Comparison of ENCODE assay signal across 1 cellular context in the genomic region with DNA sequence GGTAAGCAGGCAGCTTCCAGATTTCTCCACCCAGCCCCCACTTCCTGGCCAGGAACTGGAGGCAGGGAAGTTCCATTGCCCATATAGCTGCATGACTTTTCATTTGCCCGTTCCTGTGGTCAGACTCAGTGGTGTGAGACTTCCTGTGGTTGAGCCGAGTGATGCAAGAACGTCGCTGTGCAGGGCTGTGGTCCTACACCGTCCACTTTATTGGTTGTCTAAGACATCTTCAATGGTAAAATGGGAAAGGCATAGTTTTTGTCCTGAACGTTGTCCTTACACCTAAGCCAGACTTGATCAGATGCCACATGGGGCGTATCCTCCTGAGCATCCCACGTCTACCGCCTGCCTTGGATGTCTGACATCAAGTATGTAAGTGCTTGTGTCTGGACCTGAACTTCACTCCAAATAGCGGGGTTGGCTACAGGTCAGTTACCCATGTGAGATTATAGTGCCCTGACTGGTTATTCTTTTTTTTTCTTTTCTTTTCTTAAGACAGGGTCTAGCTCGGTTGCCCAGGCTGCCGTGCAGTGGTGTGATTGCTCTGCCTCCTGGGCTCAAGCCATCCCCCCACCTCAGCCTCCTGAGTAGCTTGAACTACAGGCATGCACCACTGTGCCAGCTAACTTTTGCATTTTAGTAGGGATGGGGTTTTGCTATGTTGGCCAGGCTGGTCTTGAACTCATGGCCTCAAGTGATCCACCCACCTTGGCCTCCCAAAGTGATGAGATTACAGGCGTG.
A peak's percentile ranks its signal among the peaks of the same experiment; 100 is the strongest.
TF ChIP-seq lines count a peak whose summit lies in the region.

No MANE protein-coding gene starts in this region.

TF ChIP-seq in K562, 482 proteins besides CTCF, POLR2A, EP300 and RAD21 (continued from another document):
- TF ChIP-seq, protein P1, sequence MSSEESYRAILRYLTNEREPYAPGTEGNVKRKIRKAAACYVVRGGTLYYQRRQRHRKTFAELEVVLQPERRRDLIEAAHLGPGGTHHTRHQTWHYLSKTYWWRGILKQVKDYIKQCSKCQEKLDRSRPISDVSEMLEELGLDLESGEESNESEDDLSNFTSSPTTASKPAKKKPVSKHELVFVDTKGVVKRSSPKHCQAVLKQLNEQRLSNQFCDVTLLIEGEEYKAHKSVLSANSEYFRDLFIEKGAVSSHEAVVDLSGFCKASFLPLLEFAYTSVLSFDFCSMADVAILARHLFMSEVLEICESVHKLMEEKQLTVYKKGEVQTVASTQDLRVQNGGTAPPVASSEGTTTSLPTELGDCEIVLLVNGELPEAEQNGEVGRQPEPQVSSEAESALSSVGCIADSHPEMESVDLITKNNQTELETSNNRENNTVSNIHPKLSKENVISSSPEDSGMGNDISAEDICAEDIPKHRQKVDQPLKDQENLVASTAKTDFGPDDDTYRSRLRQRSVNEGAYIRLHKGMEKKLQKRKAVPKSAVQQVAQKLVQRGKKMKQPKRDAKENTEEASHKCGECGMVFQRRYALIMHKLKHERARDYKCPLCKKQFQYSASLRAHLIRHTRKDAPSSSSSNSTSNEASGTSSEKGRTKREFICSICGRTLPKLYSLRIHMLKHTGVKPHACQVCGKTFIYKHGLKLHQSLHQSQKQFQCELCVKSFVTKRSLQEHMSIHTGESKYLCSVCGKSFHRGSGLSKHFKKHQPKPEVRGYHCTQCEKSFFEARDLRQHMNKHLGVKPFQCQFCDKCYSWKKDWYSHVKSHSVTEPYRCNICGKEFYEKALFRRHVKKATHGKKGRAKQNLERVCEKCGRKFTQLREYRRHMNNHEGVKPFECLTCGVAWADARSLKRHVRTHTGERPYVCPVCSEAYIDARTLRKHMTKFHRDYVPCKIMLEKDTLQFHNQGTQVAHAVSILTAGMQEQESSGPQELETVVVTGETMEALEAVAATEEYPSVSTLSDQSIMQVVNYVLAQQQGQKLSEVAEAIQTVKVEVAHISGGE (CRISPR knock-in tag; IDR thresholded peaks at IDR 0.05) = no peak
- TF ChIP-seq GTF2F1 (IDR thresholded peaks at IDR 0.05; ENCODE audit: low read depth, low read length) (no peak), ZEB2 (IDR thresholded peaks at IDR 0.05) (no peak), TCF7 (IDR thresholded peaks at IDR 0.05; ENCODE audit: borderline replicate concordance) (no peak), CBX2 (IDR thresholded peaks at IDR 0.05; ENCODE audit: insufficient read depth, low read length, poor library complexity, severe bottlenecking) (no peak), RFX1 (IDR thresholded peaks at IDR 0.05) (no peak), SRF (CRISPR knock-in tag; IDR thresholded peaks at IDR 0.05) (no peak), MED1 (CRISPR knock-in tag; IDR thresholded peaks at IDR 0.05; ENCODE audit: borderline replicate concordance) (no peak), TBP (optimal IDR thresholded peaks at IDR 0.05; ENCODE audit: low read depth, low read length) (no peak), CEBPB (tag; IDR thresholded peaks at IDR 0.05) (no peak), RBM22 (IDR thresholded peaks at IDR 0.05; ENCODE audit: low read depth, low read length, poor library complexity, severe bottlenecking) (no peak), RB1 (IDR thresholded peaks at IDR 0.05; ENCODE audit: low read depth) (no peak), BRD4 (IDR thresholded peaks at IDR 0.05) (no peak), GABPA (tag; conservative IDR thresholded peaks at IDR 0.05; ENCODE audit: low read depth) (peak; percentile 76), ZNF561 (CRISPR knock-in tag; conservative IDR thresholded peaks at IDR 0.05) (no peak), HNRNPK (IDR thresholded peaks at IDR 0.05; ENCODE audit: low read depth, low read length, poor library complexity, severe bottlenecking) (no peak), LARP7 (IDR thresholded peaks at IDR 0.05) (no peak), CEBPG (CRISPR knock-in tag; IDR thresholded peaks at IDR 0.05) (no peak), CEBPG (tag; conservative IDR thresholded peaks at IDR 0.05 in 1 of 2, IDR thresholded peaks at IDR 0.05 in 1 of 2) (peak; percentile 82 to 84), SMAD1 (IDR thresholded peaks at IDR 0.05; ENCODE audit: low read depth, low read length, partially characterized antibody) (no peak), ZSCAN32 (CRISPR knock-in tag; IDR thresholded peaks at IDR 0.05) (no peak), XRCC5 (IDR thresholded peaks at IDR 0.05; ENCODE audit: low read depth, low read length) (no peak), ZNF316 (IDR thresholded peaks at IDR 0.05) (no peak), TEAD1 (CRISPR knock-in tag; IDR thresholded peaks at IDR 0.05) (no peak), ZNF57 (CRISPR knock-in tag; IDR thresholded peaks at IDR 0.05) (no peak), CAMTA2 (CRISPR knock-in tag; conservative IDR thresholded peaks at IDR 0.05) (no peak)
- TF ChIP-seq, protein P2, sequence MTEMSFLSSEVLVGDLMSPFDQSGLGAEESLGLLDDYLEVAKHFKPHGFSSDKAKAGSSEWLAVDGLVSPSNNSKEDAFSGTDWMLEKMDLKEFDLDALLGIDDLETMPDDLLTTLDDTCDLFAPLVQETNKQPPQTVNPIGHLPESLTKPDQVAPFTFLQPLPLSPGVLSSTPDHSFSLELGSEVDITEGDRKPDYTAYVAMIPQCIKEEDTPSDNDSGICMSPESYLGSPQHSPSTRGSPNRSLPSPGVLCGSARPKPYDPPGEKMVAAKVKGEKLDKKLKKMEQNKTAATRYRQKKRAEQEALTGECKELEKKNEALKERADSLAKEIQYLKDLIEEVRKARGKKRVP (CRISPR knock-in tag; IDR thresholded peaks at IDR 0.05) = 0 out of 2 replicates have a peak, but pooled peaks have one; percentile 41
- TF ChIP-seq, protein P3, sequence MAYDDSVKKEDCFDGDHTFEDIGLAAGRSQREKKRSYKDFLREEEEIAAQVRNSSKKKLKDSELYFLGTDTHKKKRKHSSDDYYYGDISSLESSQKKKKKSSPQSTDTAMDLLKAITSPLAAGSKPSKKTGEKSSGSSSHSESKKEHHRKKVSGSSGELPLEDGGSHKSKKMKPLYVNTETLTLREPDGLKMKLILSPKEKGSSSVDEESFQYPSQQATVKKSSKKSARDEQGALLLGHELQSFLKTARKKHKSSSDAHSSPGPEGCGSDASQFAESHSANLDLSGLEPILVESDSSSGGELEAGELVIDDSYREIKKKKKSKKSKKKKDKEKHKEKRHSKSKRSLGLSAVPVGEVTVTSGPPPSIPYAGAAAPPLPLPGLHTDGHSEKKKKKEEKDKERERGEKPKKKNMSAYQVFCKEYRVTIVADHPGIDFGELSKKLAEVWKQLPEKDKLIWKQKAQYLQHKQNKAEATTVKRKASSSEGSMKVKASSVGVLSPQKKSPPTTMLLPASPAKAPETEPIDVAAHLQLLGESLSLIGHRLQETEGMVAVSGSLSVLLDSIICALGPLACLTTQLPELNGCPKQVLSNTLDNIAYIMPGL (CRISPR knock-in tag; IDR thresholded peaks at IDR 0.05) = no peak
- TF ChIP-seq, protein P4, sequence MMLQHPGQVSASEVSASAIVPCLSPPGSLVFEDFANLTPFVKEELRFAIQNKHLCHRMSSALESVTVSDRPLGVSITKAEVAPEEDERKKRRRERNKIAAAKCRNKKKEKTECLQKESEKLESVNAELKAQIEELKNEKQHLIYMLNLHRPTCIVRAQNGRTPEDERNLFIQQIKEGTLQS (IDR thresholded peaks at IDR 0.05) = 0 out of 2 replicates have a peak, but pooled peaks have one; percentile 18
- TF ChIP-seq, protein P4 (CRISPR knock-in tag; conservative IDR thresholded peaks at IDR 0.05) = no peak
- TF ChIP-seq, protein P5, sequence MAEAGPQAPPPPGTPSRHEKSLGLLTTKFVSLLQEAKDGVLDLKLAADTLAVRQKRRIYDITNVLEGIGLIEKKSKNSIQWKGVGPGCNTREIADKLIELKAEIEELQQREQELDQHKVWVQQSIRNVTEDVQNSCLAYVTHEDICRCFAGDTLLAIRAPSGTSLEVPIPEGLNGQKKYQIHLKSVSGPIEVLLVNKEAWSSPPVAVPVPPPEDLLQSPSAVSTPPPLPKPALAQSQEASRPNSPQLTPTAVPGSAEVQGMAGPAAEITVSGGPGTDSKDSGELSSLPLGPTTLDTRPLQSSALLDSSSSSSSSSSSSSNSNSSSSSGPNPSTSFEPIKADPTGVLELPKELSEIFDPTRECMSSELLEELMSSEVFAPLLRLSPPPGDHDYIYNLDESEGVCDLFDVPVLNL (CRISPR knock-in tag; IDR thresholded peaks at IDR 0.05; ENCODE audit: low read depth) = no peak
- TF ChIP-seq, protein P6, sequence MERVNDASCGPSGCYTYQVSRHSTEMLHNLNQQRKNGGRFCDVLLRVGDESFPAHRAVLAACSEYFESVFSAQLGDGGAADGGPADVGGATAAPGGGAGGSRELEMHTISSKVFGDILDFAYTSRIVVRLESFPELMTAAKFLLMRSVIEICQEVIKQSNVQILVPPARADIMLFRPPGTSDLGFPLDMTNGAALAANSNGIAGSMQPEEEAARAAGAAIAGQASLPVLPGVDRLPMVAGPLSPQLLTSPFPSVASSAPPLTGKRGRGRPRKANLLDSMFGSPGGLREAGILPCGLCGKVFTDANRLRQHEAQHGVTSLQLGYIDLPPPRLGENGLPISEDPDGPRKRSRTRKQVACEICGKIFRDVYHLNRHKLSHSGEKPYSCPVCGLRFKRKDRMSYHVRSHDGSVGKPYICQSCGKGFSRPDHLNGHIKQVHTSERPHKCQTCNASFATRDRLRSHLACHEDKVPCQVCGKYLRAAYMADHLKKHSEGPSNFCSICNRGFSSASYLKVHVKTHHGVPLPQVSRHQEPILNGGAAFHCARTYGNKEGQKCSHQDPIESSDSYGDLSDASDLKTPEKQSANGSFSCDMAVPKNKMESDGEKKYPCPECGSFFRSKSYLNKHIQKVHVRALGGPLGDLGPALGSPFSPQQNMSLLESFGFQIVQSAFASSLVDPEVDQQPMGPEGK (CRISPR knock-in tag; IDR thresholded peaks at IDR 0.05; ENCODE audit: borderline replicate concordance) = no peak
- TF ChIP-seq, protein P7, sequence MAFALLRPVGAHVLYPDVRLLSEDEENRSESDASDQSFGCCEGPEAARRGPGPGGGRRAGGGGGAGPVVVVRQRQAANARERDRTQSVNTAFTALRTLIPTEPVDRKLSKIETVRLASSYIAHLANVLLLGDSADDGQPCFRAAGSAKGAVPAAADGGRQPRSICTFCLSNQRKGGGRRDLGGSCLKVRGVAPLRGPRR (CRISPR knock-in tag; IDR thresholded peaks at IDR 0.05) = no peak
TF ChIP-seq in K562: peak in this region for 4.
